Comparison of ENCODE assay signal across 11 cellular contexts in the genomic region with DNA sequence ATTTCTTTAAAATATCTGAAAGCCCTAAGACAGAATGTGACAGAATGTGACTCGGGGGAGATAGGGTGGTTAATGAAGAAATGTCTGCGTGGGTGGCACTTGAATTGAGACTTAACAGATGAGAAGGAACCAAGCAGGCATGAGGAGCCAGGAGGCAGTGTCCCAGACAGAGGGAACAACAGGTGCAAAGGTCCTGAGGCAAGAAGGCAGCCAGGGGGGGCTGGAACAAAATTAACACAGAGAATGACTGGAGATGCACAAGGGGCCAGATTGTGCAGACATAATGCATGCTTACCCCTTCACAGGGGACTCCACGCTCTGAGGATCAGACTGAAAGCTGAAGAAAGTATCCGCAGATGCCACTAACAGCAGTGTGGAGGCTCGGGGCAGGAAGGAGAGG. TPM values are rescaled to one million over a fixed set of nuclear protein-coding genes. Genes with fewer than 3 reads are reported as not detected.
DNase-seq lines count a peak whose midpoint lies in the region; ATAC-seq and TF ChIP-seq lines count a peak whose summit lies in the region.
"Had no signal": no experiment of that assay in that cellular context is flagged by ENCODE, and none has a peak within 500 bp of the region (broad histone marks: within the 10 kb centered on the region; RNA-seq: fewer than 3 reads in every experiment).

No MANE protein-coding gene starts in this region.

- H3K36me3 ChIP-seq in Karpas-422 (ENCODE audit: insufficient read depth, low read length) (peaks cover 7% of the 10 kb centered on the region; the same call in 1 of the 2 replicates), neural cell (ENCODE audit: insufficient read depth, low read length) (no peaks in the 10 kb centered on the region)

- peak overlapping the region; percentile 95 for H3K4me3 Mint-ChIP-seq in CD4-positive, alpha-beta T cell

- H3K9ac ChIP-seq in Karpas-422 (ENCODE audit: low read length) (peak overlapping the region; percentile 88), neural cell (ENCODE audit: low read length) (no peak overlapping the region)

- H3K27me3 ChIP-seq in CD4-positive, alpha-beta T cell (ENCODE audit: control insufficient read depth, insufficient read depth, low read length): no peaks in the 10 kb centered on the region
- H3K27me3 ChIP-seq in Karpas-422 (ENCODE audit: low read length): no peaks in the 10 kb centered on the region
- H3K27me3 ChIP-seq in dorsolateral prefrontal cortex: no peaks in the 10 kb centered on the region
- H3K27me3 ChIP-seq in neural cell (ENCODE audit: insufficient read depth, low read depth, low read length): no peaks in the 10 kb centered on the region

- H2AFZ ChIP-seq in Karpas-422 (ENCODE audit: low read length) (no peak overlapping the region), neural cell (ENCODE audit: low read depth, low read length) (no peak overlapping the region)

- no peaks in the 10 kb centered on the region for H3K9me3 Mint-ChIP-seq in CD4-positive, alpha-beta T cell

- POLR2A ChIA-PET in CD4-positive, alpha-beta T cell (lab: Charles Lee): no interaction called here

- peak overlapping the region; percentile 90 for H3K4me2 ChIP-seq in Karpas-422 (ENCODE audit: low read depth, low read length, poor library complexity, severe bottlenecking)
- peak overlapping the region; percentile 74 for H3K4me2 ChIP-seq in neural cell (ENCODE audit: low read length)

- no peaks in the 10 kb centered on the region for H4K20me1 ChIP-seq in Karpas-422 (ENCODE audit: insufficient read depth, low read depth, low read length)
- H4K20me1 ChIP-seq in neural cell (ENCODE audit: insufficient read depth): no peaks in the 10 kb centered on the region

- H3K4me3 ChIP-seq in Karpas-422 (ENCODE audit: low read length) (peak overlapping the region; percentile 86), dorsolateral prefrontal cortex (peak overlapping the region in 31 of 59 donors; percentile 1 to 100 (median 98)), neural cell (ENCODE audit: low read length) (peak overlapping the region; percentile 84)

- peaks cover 25% of the 10 kb centered on the region for H3K4me1 ChIP-seq in Karpas-422 (ENCODE audit: low read length)

- H3K27ac Mint-ChIP-seq in CD4-positive, alpha-beta T cell: peak overlapping the region; percentile 98

- no peak overlapping the region for H3K27ac ChIP-seq in CD4-positive, alpha-beta T cell (ENCODE audit: low read depth, low read length)
- H3K27ac ChIP-seq in Karpas-422 (ENCODE audit: low read length) (no peak overlapping the region), dorsolateral prefrontal cortex (no peak overlapping the region), neural cell (ENCODE audit: low read length) (no peak overlapping the region)

- no peaks in the 10 kb centered on the region for H3K9me3 ChIP-seq in CD4-positive, alpha-beta T cell (ENCODE audit: control insufficient read depth, low read length)
- H3K9me3 ChIP-seq in Karpas-422 (ENCODE audit: low read length) (no peaks in the 10 kb centered on the region), neural cell (ENCODE audit: low read length) (no peaks in the 10 kb centered on the region)

- no peaks in the 10 kb centered on the region for H3K27me3 Mint-ChIP-seq in CD4-positive, alpha-beta T cell

- peaks cover 60% of the 10 kb centered on the region for H3K4me1 Mint-ChIP-seq in CD4-positive, alpha-beta T cell (ENCODE audit: low read depth)

- TF ChIP-seq EP300 in neural cell (conservative IDR thresholded peaks at IDR 0.05; ENCODE audit: poor library complexity, severe bottlenecking): no peak

- no peak for TF ChIP-seq RAD21 in neural cell (conservative IDR thresholded peaks at IDR 0.05)

- no peaks in the 10 kb centered on the region for H3F3A ChIP-seq in neural cell (ENCODE audit: insufficient read depth, low read length, poor library complexity, severe bottlenecking)

- intact Hi-C loops in CD4-positive, alpha-beta T cell (cut with DNase I, micrococcal nuclease): loop anchor here in 1 of 2 experiments (5.0 to 10.0 kb wide), 3 partner anchors 217 to 965 kb away; partner anchors contain the start of genes HIGD2A, NHP2, NOP16 and NSD1
- intact Hi-C loops in dorsolateral prefrontal cortex (cut with DNase I): loop anchor here (5.0 to 10.0 kb wide), 3 partner anchors 37 to 255 kb away; partner anchors contain the start of genes B4GALT7 (in 1 of the 2) and MXD3 (in 1 of the 2)

- peaks cover 50% of the 10 kb centered on the region for H3K36me3 Mint-ChIP-seq in CD4-positive, alpha-beta T cell (ENCODE audit: low read depth)

- CTCF ChIA-PET in CD4-positive, alpha-beta T cell (lab: Charles Lee): interaction anchor here (1.2 to 1.6 kb wide), 2 partner anchors 31 to 41 kb away, joined by 4 to 5 read pairs; no protein-coding TSS in a partner anchor

- TF ChIP-seq CTCF in CD4-positive, alpha-beta T cell (IDR thresholded peaks at IDR 0.05): no peak
- no peak for TF ChIP-seq CTCF in dorsolateral prefrontal cortex (IDR thresholded peaks at IDR 0.05 in 54 of 56, conservative IDR thresholded peaks at IDR 0.05 in 2 of 56; ENCODE audit: low read depth in 1 of 56, partially characterized antibody in 56 of 56)
- no peak for TF ChIP-seq CTCF in neural cell (IDR thresholded peaks at IDR 0.05; ENCODE audit: poor library complexity, severe bottlenecking)

- ATAC-seq in CD4-positive, alpha-beta T cell (ENCODE audit: poor library complexity): no peak
- no peak for ATAC-seq in HG03342 (IDR thresholded peaks at IDR 0.05; ENCODE audit: unreplicated experiment)
- ATAC-seq: left colon had no signal

- peaks cover 63% of the 10 kb centered on the region for H3K79me2 ChIP-seq in Karpas-422 (ENCODE audit: low read length)
- peaks cover 43% of the 10 kb centered on the region for H3K79me2 ChIP-seq in neural cell (replicated peaks; ENCODE audit: insufficient read depth, low read length)

- DNase-seq in CD4-positive, alpha-beta T cell: no peak
- DNase-seq in Karpas-422: no peak
- no peak for DNase-seq in dorsolateral prefrontal cortex
- DNase-seq in AG08395 (ENCODE audit: low spot score): no peak
- no peak for DNase-seq in GM03348 (ENCODE audit: low spot score)
- no peak for DNase-seq in NCI-H1417 (lab: John Stamatoyannopoulos, UW)
- DNase-seq: cortex of kidney, left colon, NCI-H510A had no signal

- no peaks in the 10 kb centered on the region for H3K9me2 ChIP-seq in Karpas-422 (replicated peaks; ENCODE audit: insufficient read depth, low read length)
- no peaks in the 10 kb centered on the region for H3K9me2 ChIP-seq in neural cell (ENCODE audit: insufficient read depth, low read length)

TF ChIP-seq in neural cell, 6 proteins besides CTCF, POLR2A, EP300 and RAD21 (continues in another document):
- no peak for TF ChIP-seq REST (IDR thresholded peaks at IDR 0.05; ENCODE audit: borderline replicate concordance)
- TF ChIP-seq MXI1 (conservative IDR thresholded peaks at IDR 0.05; ENCODE audit: poor library complexity, severe bottlenecking): no peak
- TF ChIP-seq SMC3 (conservative IDR thresholded peaks at IDR 0.05; ENCODE audit: poor library complexity): no peak
- no peak for TF ChIP-seq POLR2AphosphoS5 (IDR thresholded peaks at IDR 0.05)

RNA-seq across cellular contexts. Expression of gene LMAN2, which starts 1.7 kb away (rescaled TPM):
- 10 to 100 TPM; 54.5 to 55.6 TPM for total RNA-seq in CD4-positive, alpha-beta T cell
- 116 and 256 TPM in 2 replicates for total RNA-seq in Karpas-422 (2014; rRNA removed; shearing (Covaris generic); ENCODE audit: low replicate concordance)
- 10 to 100 TPM; 37.8 to 73.4 (median 52.2) TPM for total RNA-seq in dorsolateral prefrontal cortex
- polyA plus RNA-seq in neural cell: 155 and 156 TPM in 2 replicates
- 108 and 132 TPM in 2 replicates for polyA minus RNA-seq in neural cell

RNA-seq across cellular contexts. Expression of gene RGS14, which starts 8.0 kb away (rescaled TPM):
- total RNA-seq in CD4-positive, alpha-beta T cell: 10 to 100 TPM; 34.7 to 35.3 TPM
- 22.6 and 70.8 TPM in 2 replicates for total RNA-seq in Karpas-422 (2014; rRNA removed; shearing (Covaris generic); ENCODE audit: low replicate concordance)
- total RNA-seq in dorsolateral prefrontal cortex: 10 to 100 TPM in 117 of 120 experiments, 1 to 10 TPM in 3; 3.8 to 52.2 (median 23.9) TPM
- polyA plus RNA-seq in neural cell: 23.4 and 32.3 TPM in 2 replicates
- 3.9 and 7.9 TPM in 2 replicates for polyA minus RNA-seq in neural cell

RNA-seq across cellular contexts. Expression of gene SLC34A1, which starts 34.5 kb away (rescaled TPM):
- not detected for total RNA-seq in CD4-positive, alpha-beta T cell
- total RNA-seq in Karpas-422 (2014; rRNA removed; shearing (Covaris generic); ENCODE audit: low replicate concordance): not detected in 2 replicates
- total RNA-seq in dorsolateral prefrontal cortex: not detected
- polyA plus RNA-seq in neural cell: not detected in 2 replicates
- not detected in 2 replicates for polyA minus RNA-seq in neural cell
- total RNA-seq: left colon had no signal

RNA-seq across cellular contexts. Expression of gene MXD3, which starts 38.1 kb away (rescaled TPM):
- 1 to 10 TPM; 5.8 to 7.5 TPM for total RNA-seq in CD4-positive, alpha-beta T cell
- total RNA-seq in Karpas-422 (2014; rRNA removed; shearing (Covaris generic); ENCODE audit: low replicate concordance): 12.6 and 18.3 TPM in 2 replicates
- total RNA-seq in dorsolateral prefrontal cortex: 10 to 100 TPM in 8 of 120 experiments, 1 to 10 TPM in 112; 2.1 to 12.7 (median 5.8) TPM
- 6.8 and 9.3 TPM in 2 replicates for polyA plus RNA-seq in neural cell
- polyA minus RNA-seq in neural cell: 1.9 and 2.8 TPM in 2 replicates

RNA-seq across cellular contexts. Expression of gene PRELID1, which starts 46.2 kb away (rescaled TPM):
- total RNA-seq in CD4-positive, alpha-beta T cell: 10 to 100 TPM; 33.1 to 35.0 TPM
- total RNA-seq in Karpas-422 (2014; rRNA removed; shearing (Covaris generic); ENCODE audit: low replicate concordance): 112 and 189 TPM in 2 replicates
- total RNA-seq in dorsolateral prefrontal cortex: 10 to 100 TPM; 46.3 to 88.8 (median 64.7) TPM
- 133 and 163 TPM in 2 replicates for polyA plus RNA-seq in neural cell
- 49.9 and 56.0 TPM in 2 replicates for polyA minus RNA-seq in neural cell
